ENCODE assay signal across 1 cellular context in the genomic region with DNA sequence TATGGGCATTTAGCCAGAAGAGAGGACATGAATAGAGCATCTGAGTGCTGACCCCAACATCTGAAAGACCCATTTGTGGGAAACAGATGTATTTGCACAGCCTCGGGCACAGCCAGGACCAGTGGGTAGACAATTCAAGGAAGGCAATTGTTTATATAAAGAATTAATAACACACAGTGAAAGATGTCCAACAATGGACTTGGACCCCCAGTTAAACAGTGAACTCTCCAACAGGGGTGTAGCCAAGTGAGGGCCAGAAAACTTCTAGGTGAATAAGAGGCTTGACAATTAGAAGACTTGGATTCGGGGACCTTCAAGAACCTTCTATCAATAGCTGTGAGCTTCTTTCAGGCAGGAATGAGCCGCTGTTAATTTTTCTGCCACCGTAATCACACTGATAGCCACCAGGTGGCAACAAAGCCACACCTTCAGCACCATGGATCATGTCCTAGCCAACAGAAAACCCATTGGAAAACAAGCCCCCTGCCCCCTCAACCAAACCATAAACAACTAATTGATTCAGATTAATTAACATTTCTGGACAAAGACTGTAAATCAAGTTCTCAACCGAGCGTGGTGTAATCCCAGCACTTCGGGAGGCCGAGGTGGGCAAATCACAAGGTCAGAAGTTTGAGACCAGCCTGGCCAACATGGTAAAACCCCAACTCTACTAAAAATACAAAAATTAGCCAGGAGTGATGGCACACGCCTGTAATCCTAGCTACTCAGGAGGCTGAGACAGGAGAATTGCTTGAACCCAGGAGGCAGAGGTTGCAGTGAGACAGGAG.
TF ChIP-seq lines count a peak whose summit lies in the region.

No MANE protein-coding gene starts in this region.

TF ChIP-seq in HepG2, 621 proteins besides CTCF, POLR2A, EP300 and RAD21 (continued from another document and continues in another):
- TF ChIP-seq, protein P1, sequence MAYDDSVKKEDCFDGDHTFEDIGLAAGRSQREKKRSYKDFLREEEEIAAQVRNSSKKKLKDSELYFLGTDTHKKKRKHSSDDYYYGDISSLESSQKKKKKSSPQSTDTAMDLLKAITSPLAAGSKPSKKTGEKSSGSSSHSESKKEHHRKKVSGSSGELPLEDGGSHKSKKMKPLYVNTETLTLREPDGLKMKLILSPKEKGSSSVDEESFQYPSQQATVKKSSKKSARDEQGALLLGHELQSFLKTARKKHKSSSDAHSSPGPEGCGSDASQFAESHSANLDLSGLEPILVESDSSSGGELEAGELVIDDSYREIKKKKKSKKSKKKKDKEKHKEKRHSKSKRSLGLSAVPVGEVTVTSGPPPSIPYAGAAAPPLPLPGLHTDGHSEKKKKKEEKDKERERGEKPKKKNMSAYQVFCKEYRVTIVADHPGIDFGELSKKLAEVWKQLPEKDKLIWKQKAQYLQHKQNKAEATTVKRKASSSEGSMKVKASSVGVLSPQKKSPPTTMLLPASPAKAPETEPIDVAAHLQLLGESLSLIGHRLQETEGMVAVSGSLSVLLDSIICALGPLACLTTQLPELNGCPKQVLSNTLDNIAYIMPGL (CRISPR knock-in tag; IDR thresholded peaks at IDR 0.05; ENCODE audit: borderline replicate concordance in 1 of 2, low read depth in 1 of 2): peak; percentile 56 to 85; a peak in 3 of 4 replicates
- TF ChIP-seq HHEX (CRISPR knock-in tag; IDR thresholded peaks at IDR 0.05): no peak
- TF ChIP-seq MXD4 (CRISPR knock-in tag; IDR thresholded peaks at IDR 0.05): 0 out of 2 replicates have a peak, but pooled peaks have one; percentile 59
- no peak for TF ChIP-seq KLF13 (CRISPR knock-in tag; IDR thresholded peaks at IDR 0.05)
- 0 out of 2 replicates have a peak, but pooled peaks have one; percentile 54 for TF ChIP-seq TP53 (CRISPR knock-in tag; conservative IDR thresholded peaks at IDR 0.05)
- TF ChIP-seq ZNF614 (CRISPR knock-in tag; IDR thresholded peaks at IDR 0.05; ENCODE audit: borderline replicate concordance): peak; percentile 69; the same call in 1 of the 2 replicates
- TF ChIP-seq PITX1 (CRISPR knock-in tag; IDR thresholded peaks at IDR 0.05): no peak
- TF ChIP-seq ZNF33A (CRISPR knock-in tag; IDR thresholded peaks at IDR 0.05; ENCODE audit: borderline replicate concordance): 0 out of 2 replicates have a peak, but pooled peaks have one; percentile 42
- peak; percentile 59; the same call in 1 of the 2 replicates for TF ChIP-seq KAT8 (CRISPR knock-in tag; IDR thresholded peaks at IDR 0.05)
- no peak for TF ChIP-seq ZFP41 (CRISPR knock-in tag; IDR thresholded peaks at IDR 0.05; ENCODE audit: borderline replicate concordance)
- no peak for TF ChIP-seq PAF1 (CRISPR knock-in tag; IDR thresholded peaks at IDR 0.05)
- TF ChIP-seq ZFP36L1 (CRISPR knock-in tag; IDR thresholded peaks at IDR 0.05): peak; percentile 73; the same call in 1 of the 2 replicates
- TF ChIP-seq, protein P2, sequence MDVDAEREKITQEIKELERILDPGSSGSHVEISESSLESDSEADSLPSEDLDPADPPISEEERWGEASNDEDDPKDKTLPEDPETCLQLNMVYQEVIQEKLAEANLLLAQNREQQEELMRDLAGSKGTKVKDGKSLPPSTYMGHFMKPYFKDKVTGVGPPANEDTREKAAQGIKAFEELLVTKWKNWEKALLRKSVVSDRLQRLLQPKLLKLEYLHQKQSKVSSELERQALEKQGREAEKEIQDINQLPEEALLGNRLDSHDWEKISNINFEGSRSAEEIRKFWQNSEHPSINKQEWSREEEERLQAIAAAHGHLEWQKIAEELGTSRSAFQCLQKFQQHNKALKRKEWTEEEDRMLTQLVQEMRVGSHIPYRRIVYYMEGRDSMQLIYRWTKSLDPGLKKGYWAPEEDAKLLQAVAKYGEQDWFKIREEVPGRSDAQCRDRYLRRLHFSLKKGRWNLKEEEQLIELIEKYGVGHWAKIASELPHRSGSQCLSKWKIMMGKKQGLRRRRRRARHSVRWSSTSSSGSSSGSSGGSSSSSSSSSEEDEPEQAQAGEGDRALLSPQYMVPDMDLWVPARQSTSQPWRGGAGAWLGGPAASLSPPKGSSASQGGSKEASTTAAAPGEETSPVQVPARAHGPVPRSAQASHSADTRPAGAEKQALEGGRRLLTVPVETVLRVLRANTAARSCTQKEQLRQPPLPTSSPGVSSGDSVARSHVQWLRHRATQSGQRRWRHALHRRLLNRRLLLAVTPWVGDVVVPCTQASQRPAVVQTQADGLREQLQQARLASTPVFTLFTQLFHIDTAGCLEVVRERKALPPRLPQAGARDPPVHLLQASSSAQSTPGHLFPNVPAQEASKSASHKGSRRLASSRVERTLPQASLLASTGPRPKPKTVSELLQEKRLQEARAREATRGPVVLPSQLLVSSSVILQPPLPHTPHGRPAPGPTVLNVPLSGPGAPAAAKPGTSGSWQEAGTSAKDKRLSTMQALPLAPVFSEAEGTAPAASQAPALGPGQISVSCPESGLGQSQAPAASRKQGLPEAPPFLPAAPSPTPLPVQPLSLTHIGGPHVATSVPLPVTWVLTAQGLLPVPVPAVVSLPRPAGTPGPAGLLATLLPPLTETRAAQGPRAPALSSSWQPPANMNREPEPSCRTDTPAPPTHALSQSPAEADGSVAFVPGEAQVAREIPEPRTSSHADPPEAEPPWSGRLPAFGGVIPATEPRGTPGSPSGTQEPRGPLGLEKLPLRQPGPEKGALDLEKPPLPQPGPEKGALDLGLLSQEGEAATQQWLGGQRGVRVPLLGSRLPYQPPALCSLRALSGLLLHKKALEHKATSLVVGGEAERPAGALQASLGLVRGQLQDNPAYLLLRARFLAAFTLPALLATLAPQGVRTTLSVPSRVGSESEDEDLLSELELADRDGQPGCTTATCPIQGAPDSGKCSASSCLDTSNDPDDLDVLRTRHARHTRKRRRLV (CRISPR knock-in tag; IDR thresholded peaks at IDR 0.05): no peak
- peak; percentile 52; the same call in 1 of the 2 replicates for TF ChIP-seq SPEN (CRISPR knock-in tag; IDR thresholded peaks at IDR 0.05; ENCODE audit: low read depth)
- TF ChIP-seq ATAD3A (CRISPR knock-in tag; IDR thresholded peaks at IDR 0.05): no peak
- TF ChIP-seq SRSF9 (IDR thresholded peaks at IDR 0.05; ENCODE audit: borderline replicate concordance, insufficient read depth, low read depth, low read length, poor library complexity, severe bottlenecking): no peak
- TF ChIP-seq RFX3 (CRISPR knock-in tag; IDR thresholded peaks at IDR 0.05): no peak
- TF ChIP-seq NFKBIZ (CRISPR knock-in tag; IDR thresholded peaks at IDR 0.05): no peak
- TF ChIP-seq JDP2 (CRISPR knock-in tag; IDR thresholded peaks at IDR 0.05; ENCODE audit: borderline replicate concordance): no peak
- no peak for TF ChIP-seq THAP9 (CRISPR knock-in tag; IDR thresholded peaks at IDR 0.05; ENCODE audit: borderline replicate concordance)
- TF ChIP-seq RBM22 (optimal IDR thresholded peaks at IDR 0.05; ENCODE audit: low read length): no peak
- TF ChIP-seq ZBTB7B (CRISPR knock-in tag; IDR thresholded peaks at IDR 0.05): no peak
- TF ChIP-seq PAX8 (CRISPR knock-in tag; IDR thresholded peaks at IDR 0.05; ENCODE audit: borderline replicate concordance): no peak
- no peak for TF ChIP-seq NFATC3 (CRISPR knock-in tag; IDR thresholded peaks at IDR 0.05)
- no peak for TF ChIP-seq ZEB1 (IDR thresholded peaks at IDR 0.05; ENCODE audit: insufficient replicate concordance, low read depth)
- TF ChIP-seq TSC22D2 (CRISPR knock-in tag; IDR thresholded peaks at IDR 0.05; ENCODE audit: borderline replicate concordance): peak; percentile 92; the same call in 1 of the 2 replicates
- TF ChIP-seq PATZ1 (CRISPR knock-in tag; IDR thresholded peaks at IDR 0.05): 0 out of 2 replicates have a peak, but pooled peaks have one; percentile 22
- no peak for TF ChIP-seq FOXO4 (CRISPR knock-in tag; conservative IDR thresholded peaks at IDR 0.05)
- no peak for TF ChIP-seq KDM4B (CRISPR knock-in tag; IDR thresholded peaks at IDR 0.05)
- no peak for TF ChIP-seq SIN3A (IDR thresholded peaks at IDR 0.05; ENCODE audit: borderline replicate concordance, low read depth, low read length)
- TF ChIP-seq ZNF879 (CRISPR knock-in tag; IDR thresholded peaks at IDR 0.05): 0 out of 2 replicates have a peak, but pooled peaks have one; percentile 44
- no peak for TF ChIP-seq ZNF101 (CRISPR knock-in tag; IDR thresholded peaks at IDR 0.05; ENCODE audit: borderline replicate concordance, low read depth)
- no peak for TF ChIP-seq ZNF20 (CRISPR knock-in tag; IDR thresholded peaks at IDR 0.05)
- no peak for TF ChIP-seq FOXM1 (CRISPR knock-in tag; IDR thresholded peaks at IDR 0.05)
- TF ChIP-seq NR2F1 (CRISPR knock-in tag; IDR thresholded peaks at IDR 0.05): no peak
- TF ChIP-seq ARID2 (CRISPR knock-in tag; IDR thresholded peaks at IDR 0.05; ENCODE audit: borderline replicate concordance): no peak
- TF ChIP-seq ZNF567 (CRISPR knock-in tag; IDR thresholded peaks at IDR 0.05; ENCODE audit: borderline replicate concordance): no peak
- TF ChIP-seq HIVEP1 (CRISPR knock-in tag; IDR thresholded peaks at IDR 0.05): no peak
- TF ChIP-seq SAP130 (CRISPR knock-in tag; IDR thresholded peaks at IDR 0.05; ENCODE audit: low read depth): peak; percentile 36; the same call in 1 of the 2 replicates
- TF ChIP-seq ZNF598 (CRISPR knock-in tag; IDR thresholded peaks at IDR 0.05; ENCODE audit: borderline replicate concordance): no peak
- TF ChIP-seq MIER3 (CRISPR knock-in tag; IDR thresholded peaks at IDR 0.05; ENCODE audit: borderline replicate concordance): 0 out of 2 replicates have a peak, but pooled peaks have one; percentile 36
- TF ChIP-seq SRSF4 (IDR thresholded peaks at IDR 0.05; ENCODE audit: low read depth, low read length, poor library complexity, severe bottlenecking): no peak
- 0 out of 2 replicates have a peak, but pooled peaks have one; percentile 61 for TF ChIP-seq ZNF772 (CRISPR knock-in tag; IDR thresholded peaks at IDR 0.05)
- TF ChIP-seq BRD4 (CRISPR knock-in tag; IDR thresholded peaks at IDR 0.05): no peak
- no peak for TF ChIP-seq MED8 (CRISPR knock-in tag; IDR thresholded peaks at IDR 0.05; ENCODE audit: insufficient replicate concordance)
- TF ChIP-seq PRDM15 (CRISPR knock-in tag; IDR thresholded peaks at IDR 0.05): no peak
- no peak for TF ChIP-seq RNF2 (conservative IDR thresholded peaks at IDR 0.05; ENCODE audit: low read depth)
